Comparison of ENCODE assay signal across 14 cellular contexts in the genomic region with DNA sequence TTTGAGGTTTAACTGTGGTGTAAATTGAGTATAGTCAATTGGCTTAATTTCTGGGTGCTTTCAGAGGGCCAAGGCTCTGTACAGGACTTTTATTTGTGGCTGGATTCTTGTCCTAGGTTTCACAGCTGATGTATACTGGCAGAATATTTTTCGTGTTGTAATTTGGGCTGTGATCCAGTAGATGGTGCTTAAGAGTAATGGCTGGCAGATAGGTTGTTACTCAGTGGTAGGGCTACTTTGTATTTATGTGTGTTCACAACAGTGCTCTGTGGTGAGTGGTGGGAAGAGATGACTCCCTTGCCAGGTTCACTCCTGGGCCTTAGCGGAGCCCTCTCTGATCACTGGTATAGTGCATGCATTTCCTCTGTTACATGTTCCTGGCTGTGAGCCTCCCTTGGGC. TPM values are rescaled to one million over a fixed set of nuclear protein-coding genes. Genes with fewer than 3 reads are reported as not detected.
DNase-seq lines count a peak whose midpoint lies in the region; ATAC-seq and TF ChIP-seq lines count a peak whose summit lies in the region.
"Had no signal": no experiment of that assay in that cellular context is flagged by ENCODE, and none has a peak within 500 bp of the region (broad histone marks: within the 10 kb centered on the region; RNA-seq: fewer than 3 reads in every experiment).

No MANE protein-coding gene starts in this region.

- 0 out of 2 replicates have a peak, but pooled peaks cover 3% of the 10 kb centered on the region for H3K4me1 ChIP-seq in GM23338 (ENCODE audit: insufficient read depth)
- no peaks in the 10 kb centered on the region for H3K4me1 ChIP-seq in OCI-LY3 (ENCODE audit: low read length)
- no peaks in the 10 kb centered on the region for H3K4me1 ChIP-seq in mucosa of descending colon (ENCODE audit: low read depth)
- H3K4me1 ChIP-seq: body of pancreas had no signal

- no peaks in the 10 kb centered on the region for H3K9me2 ChIP-seq in GM23338 (ENCODE audit: insufficient read depth)

- no peaks in the 10 kb centered on the region for H3K79me2 ChIP-seq in GM23338 (replicated peaks; ENCODE audit: insufficient read depth)
- no peaks in the 10 kb centered on the region for H3K79me2 ChIP-seq in OCI-LY3 (ENCODE audit: low read length)

- H3K4me2 ChIP-seq in GM23338 (no peak overlapping the region), OCI-LY3 (ENCODE audit: low read length) (no peak overlapping the region)

- H3K27ac ChIP-seq in C4-2B = no peak overlapping the region
- H3K27ac ChIP-seq in GM23338 (ENCODE audit: low read depth) = no peak overlapping the region
- no peak overlapping the region for H3K27ac ChIP-seq in OCI-LY3 (ENCODE audit: low read length)
- H3K27ac ChIP-seq: body of pancreas had no signal

- H2AFZ ChIP-seq in GM23338 (no peak overlapping the region), OCI-LY3 (ENCODE audit: low read depth, low read length) (no peak overlapping the region)

- H3K27me3 ChIP-seq in GM23338 (ENCODE audit: insufficient read depth) = no peaks in the 10 kb centered on the region
- H3K27me3 ChIP-seq in OCI-LY3 (ENCODE audit: low read depth, low read length) = peaks cover 17% of the 10 kb centered on the region
- H3K27me3 ChIP-seq: body of pancreas had no signal

- H4K20me1 ChIP-seq in GM23338 (replicated peaks; ENCODE audit: insufficient read depth) = no peaks in the 10 kb centered on the region
- no peaks in the 10 kb centered on the region for H4K20me1 ChIP-seq in OCI-LY3 (ENCODE audit: insufficient read depth, low read length)

- peaks cover 35% of the 10 kb centered on the region for H3K9me3 Mint-ChIP-seq in GM23338

- H3K27ac Mint-ChIP-seq in GM23338 = no peak overlapping the region

- TF ChIP-seq CTCF in C4-2B (conservative IDR thresholded peaks at IDR 0.05) (peak; percentile 47), GM23338 (conservative IDR thresholded peaks at IDR 0.05; ENCODE audit: low read depth in 2 of 2) (peak; percentile 57 to 61), OCI-LY3 (IDR thresholded peaks at IDR 0.05; ENCODE audit: low read depth, low read length) (peak; percentile 60), mucosa of descending colon (IDR thresholded peaks at IDR 0.05) (no peak)

- no peak for ATAC-seq in GM23338
- ATAC-seq in esophagus mucosa = peak; percentile 26
- no peak for ATAC-seq in GM18511 (IDR thresholded peaks at IDR 0.05; ENCODE audit: unreplicated experiment)
- no peak for ATAC-seq in GM21360 (IDR thresholded peaks at IDR 0.05; ENCODE audit: unreplicated experiment)
- ATAC-seq in mucosa of descending colon = no peak
- ATAC-seq: body of pancreas had no signal

- DNase-seq in GM23338 (ENCODE audit: low spot score) (peak; percentile 21), mucosa of descending colon (no peak), glomerular visceral epithelial cell (ENCODE audit: extremely low spot score) (no peak)
- DNase-seq: activated CD4-positive, alpha-beta T cell treated with anti-CD3 and anti-CD28 coated beads, Interleukin-2, amount 50 U/mL, for 1 hour; body of pancreas; NCI-H1092 treated with DMSO at 0.1 percent for 48 hours; NCI-H526; stimulated activated CD4-positive, alpha-beta T cell treated with anti-CD3 and anti-CD28 coated beads, Interleukin-4, amount 100 ng/mL, for 1 hour; stimulated activated naive CD4-positive, alpha-beta T cell had no signal

- peaks cover 5% of the 10 kb centered on the region; the same call in 1 of the 3 replicates for H3K4me1 Mint-ChIP-seq in GM23338

- H3F3A ChIP-seq in GM23338 (replicated peaks; ENCODE audit: low read depth) = no peaks in the 10 kb centered on the region

- H3K9me3 ChIP-seq in OCI-LY3 (ENCODE audit: insufficient read depth, low read length) = no peaks in the 10 kb centered on the region
- peaks cover 8% of the 10 kb centered on the region for H3K9me3 ChIP-seq in mucosa of descending colon

- no peak overlapping the region for H3K9ac ChIP-seq in OCI-LY3 (ENCODE audit: low read length)

- intact Hi-C loops in mucosa of descending colon (cut with DNase I, micrococcal nuclease) = no loop called here

- H3K27me3 Mint-ChIP-seq in GM23338 (ENCODE audit: insufficient read depth, low read depth, poor library complexity) = no peaks in the 10 kb centered on the region

- H3K4me3 ChIP-seq in GM23338 (no peak overlapping the region), OCI-LY3 (ENCODE audit: low read length) (no peak overlapping the region), mucosa of descending colon (no peak overlapping the region)
- H3K4me3 ChIP-seq: body of pancreas had no signal

- no peak overlapping the region for H3K4me3 Mint-ChIP-seq in GM23338

- peaks cover 16% of the 10 kb centered on the region; the same call in 2 of the 3 replicates for H3K36me3 Mint-ChIP-seq in GM23338 (ENCODE audit: low read depth)

- H3K36me3 ChIP-seq in GM23338 (ENCODE audit: insufficient read depth) = peaks cover 4% of the 10 kb centered on the region; the same call in 1 of the 2 replicates
- H3K36me3 ChIP-seq in OCI-LY3 (replicated peaks; ENCODE audit: low read depth, low read length) = no peaks in the 10 kb centered on the region
- no peaks in the 10 kb centered on the region for H3K36me3 ChIP-seq in mucosa of descending colon (ENCODE audit: low read depth)

TF ChIP-seq in GM23338, 12 proteins besides CTCF, POLR2A, EP300 and RAD21 (continues in another document):
- no peak for TF ChIP-seq NANOG (IDR thresholded peaks at IDR 0.05; ENCODE audit: borderline replicate concordance)
- TF ChIP-seq, protein P1, sequence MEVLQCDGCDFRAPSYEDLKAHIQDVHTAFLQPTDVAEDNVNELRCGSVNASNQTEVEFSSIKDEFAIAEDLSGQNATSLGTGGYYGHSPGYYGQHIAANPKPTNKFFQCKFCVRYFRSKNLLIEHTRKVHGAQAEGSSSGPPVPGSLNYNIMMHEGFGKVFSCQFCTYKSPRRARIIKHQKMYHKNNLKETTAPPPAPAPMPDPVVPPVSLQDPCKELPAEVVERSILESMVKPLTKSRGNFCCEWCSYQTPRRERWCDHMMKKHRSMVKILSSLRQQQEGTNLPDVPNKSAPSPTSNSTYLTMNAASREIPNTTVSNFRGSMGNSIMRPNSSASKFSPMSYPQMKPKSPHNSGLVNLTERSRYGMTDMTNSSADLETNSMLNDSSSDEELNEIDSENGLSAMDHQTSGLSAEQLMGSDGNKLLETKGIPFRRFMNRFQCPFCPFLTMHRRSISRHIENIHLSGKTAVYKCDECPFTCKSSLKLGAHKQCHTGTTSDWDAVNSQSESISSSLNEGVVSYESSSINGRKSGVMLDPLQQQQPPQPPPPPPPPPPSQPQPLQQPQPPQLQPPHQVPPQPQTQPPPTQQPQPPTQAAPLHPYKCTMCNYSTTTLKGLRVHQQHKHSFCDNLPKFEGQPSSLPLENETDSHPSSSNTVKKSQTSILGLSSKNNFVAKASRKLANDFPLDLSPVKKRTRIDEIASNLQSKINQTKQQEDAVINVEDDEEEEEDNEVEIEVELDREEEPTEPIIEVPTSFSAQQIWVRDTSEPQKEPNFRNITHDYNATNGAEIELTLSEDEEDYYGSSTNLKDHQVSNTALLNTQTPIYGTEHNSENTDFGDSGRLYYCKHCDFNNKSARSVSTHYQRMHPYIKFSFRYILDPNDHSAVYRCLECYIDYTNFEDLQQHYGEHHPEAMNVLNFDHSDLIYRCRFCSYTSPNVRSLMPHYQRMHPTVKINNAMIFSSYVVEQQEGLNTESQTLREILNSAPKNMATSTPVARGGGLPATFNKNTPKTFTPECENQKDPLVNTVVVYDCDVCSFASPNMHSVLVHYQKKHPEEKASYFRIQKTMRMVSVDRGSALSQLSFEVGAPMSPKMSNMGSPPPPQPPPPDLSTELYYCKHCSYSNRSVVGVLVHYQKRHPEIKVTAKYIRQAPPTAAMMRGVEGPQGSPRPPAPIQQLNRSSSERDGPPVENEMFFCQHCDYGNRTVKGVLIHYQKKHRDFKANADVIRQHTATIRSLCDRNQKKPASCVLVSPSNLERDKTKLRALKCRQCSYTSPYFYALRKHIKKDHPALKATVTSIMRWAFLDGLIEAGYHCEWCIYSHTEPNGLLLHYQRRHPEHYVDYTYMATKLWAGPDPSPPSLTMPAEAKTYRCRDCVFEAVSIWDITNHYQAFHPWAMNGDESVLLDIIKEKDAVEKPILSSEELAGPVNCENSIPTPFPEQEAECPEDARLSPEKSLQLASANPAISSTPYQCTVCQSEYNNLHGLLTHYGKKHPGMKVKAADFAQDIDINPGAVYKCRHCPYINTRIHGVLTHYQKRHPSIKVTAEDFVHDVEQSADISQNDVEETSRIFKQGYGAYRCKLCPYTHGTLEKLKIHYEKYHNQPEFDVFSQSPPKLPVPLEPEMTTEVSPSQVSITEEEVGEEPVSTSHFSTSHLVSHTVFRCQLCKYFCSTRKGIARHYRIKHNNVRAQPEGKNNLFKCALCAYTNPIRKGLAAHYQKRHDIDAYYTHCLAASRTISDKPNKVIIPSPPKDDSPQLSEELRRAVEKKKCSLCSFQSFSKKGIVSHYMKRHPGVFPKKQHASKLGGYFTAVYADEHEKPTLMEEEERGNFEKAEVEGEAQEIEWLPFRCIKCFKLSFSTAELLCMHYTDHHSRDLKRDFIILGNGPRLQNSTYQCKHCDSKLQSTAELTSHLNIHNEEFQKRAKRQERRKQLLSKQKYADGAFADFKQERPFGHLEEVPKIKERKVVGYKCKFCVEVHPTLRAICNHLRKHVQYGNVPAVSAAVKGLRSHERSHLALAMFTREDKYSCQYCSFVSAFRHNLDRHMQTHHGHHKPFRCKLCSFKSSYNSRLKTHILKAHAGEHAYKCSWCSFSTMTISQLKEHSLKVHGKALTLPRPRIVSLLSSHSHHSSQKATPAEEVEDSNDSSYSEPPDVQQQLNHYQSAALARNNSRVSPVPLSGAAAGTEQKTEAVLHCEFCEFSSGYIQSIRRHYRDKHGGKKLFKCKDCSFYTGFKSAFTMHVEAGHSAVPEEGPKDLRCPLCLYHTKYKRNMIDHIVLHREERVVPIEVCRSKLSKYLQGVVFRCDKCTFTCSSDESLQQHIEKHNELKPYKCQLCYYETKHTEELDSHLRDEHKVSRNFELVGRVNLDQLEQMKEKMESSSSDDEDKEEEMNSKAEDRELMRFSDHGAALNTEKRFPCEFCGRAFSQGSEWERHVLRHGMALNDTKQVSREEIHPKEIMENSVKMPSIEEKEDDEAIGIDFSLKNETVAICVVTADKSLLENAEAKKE (CRISPR knock-in tag; IDR thresholded peaks at IDR 0.05) = no peak

RNA-seq across cellular contexts. Expression of a gene that starts 34.5 kb away (rescaled TPM):
- 15.8 and 18.3 TPM in 2 replicates for total RNA-seq in GM23338 (2014; rRNA removed; shearing (Covaris generic))
- 16.2 and 17.9 TPM in 2 replicates for polyA plus RNA-seq in GM23338 (2016; fragmentation: Nextera tagmentation; extraction: Ambion mirVana)
- total RNA-seq in esophagus mucosa = 34.0 TPM
- 100 to 1,000 TPM in 1 of 3 donors, 10 to 100 TPM in 2; 17.4 to 102 (median 54.1) TPM for total RNA-seq in mucosa of descending colon
